9 cellular contexts compared by ENCODE assay signal in the genomic region with DNA sequence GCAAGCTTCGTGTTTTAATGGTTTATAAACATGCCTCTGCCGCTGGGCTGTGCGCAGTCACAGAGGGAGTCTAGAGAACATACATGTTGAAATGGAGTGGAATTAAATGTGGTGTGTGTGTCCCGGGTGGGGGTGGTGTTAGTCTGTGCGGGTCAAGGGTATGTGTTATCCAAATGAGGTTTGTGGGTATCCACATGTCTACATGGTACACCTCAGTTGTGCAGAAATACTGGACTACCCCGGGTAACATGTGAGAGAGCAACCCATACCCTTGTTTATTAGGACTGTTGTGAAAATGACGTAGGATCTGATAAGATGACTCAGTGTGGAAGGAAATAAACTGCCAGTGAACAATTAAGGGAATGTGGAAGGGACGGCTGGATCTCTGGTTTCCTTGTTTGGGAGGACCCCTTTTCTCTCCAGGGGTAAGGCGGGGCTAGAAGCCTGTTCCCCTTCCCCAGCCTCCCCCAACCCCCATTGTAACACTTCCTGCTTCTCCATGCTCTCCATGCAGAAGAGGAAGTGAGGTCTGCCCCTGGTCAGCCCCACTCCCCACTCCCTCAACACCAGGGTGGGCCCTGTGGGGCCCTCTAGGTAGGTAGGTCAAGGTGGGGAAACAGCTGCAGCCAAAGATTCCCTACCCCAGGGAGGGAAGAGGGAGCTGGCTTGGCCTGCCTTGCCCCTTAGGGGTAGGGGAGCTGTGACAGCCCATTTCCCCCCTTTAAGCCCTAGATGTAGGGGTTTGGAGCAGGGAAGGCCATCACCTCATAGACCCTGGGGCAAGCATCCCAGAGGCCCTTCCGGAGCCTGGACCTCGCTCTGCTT. TPM values are rescaled to one million over a fixed set of nuclear protein-coding genes. Genes with fewer than 3 reads are reported as not detected.
DNase-seq lines count a peak whose midpoint lies in the region; ATAC-seq, FAIRE-seq and TF ChIP-seq lines count a peak whose summit lies in the region.
"Had no signal": no experiment of that assay in that cellular context is flagged by ENCODE, and none has a peak within 500 bp of the region (broad histone marks: within the 10 kb centered on the region; RNA-seq: fewer than 3 reads in every experiment).

No MANE protein-coding gene starts in this region.

- no peaks in the 10 kb centered on the region for H3K9me3 Mint-ChIP-seq in HFFc6
- no peaks in the 10 kb centered on the region for H3K9me3 Mint-ChIP-seq in immature natural killer cell

- TF ChIP-seq CTCF in HFFc6 (IDR thresholded peaks at IDR 0.05) (no peak), foreskin fibroblast (IDR thresholded peaks at IDR 0.05; ENCODE audit: low read depth, low read length) (no peak)

- H3K27me3 ChIP-seq in small intestine (ENCODE audit: control insufficient read depth in 2 of 2, insufficient read depth in 2 of 2, low read length in 2 of 2) = no peaks in the 10 kb centered on the region

- peak overlapping the region; percentile 67 to 97 for H3K27ac ChIP-seq in small intestine (ENCODE audit: low read depth in 1 of 2, low read length in 1 of 2)

- no peak for ATAC-seq in HG02759 (IDR thresholded peaks at IDR 0.05; ENCODE audit: unreplicated experiment)
- ATAC-seq in GM19395 (IDR thresholded peaks at IDR 0.05; ENCODE audit: unreplicated experiment) = no peak

- 15 to 51% (median 39%) methylated on average over 11 of the region's 11 CpGs for WGBS in small intestine, 3 donors

- peaks cover 6 to 21% of the 10 kb centered on the region in 2 donors for H3K36me3 ChIP-seq in small intestine (ENCODE audit: control insufficient read depth in 2 of 2, insufficient read depth in 2 of 2, low read length in 2 of 2)

- H3K4me3 ChIP-seq in foreskin fibroblast (ENCODE audit: low read depth in 1 of 2, low read length in 2 of 2) (no peak overlapping the region), small intestine (ENCODE audit: low read depth in 1 of 2, low read length in 2 of 2) (peak overlapping the region; percentile 48 to 57)

- H3K9me3 ChIP-seq in small intestine (ENCODE audit: control insufficient read depth, low read depth) = no peaks in the 10 kb centered on the region

- H3K27me3 Mint-ChIP-seq in HFFc6 (ENCODE audit: insufficient read depth) (peaks cover 1% of the 10 kb centered on the region), immature natural killer cell (ENCODE audit: low read depth in 3 of 3) (no peaks in the 10 kb centered on the region)

- TF ChIP-seq POLR2A in H54 (IDR thresholded peaks at IDR 0.05; ENCODE audit: low read depth, low read length) = no peak

- FAIRE-seq in small intestine (lab: Jason Lieb, UNC) (no peak), H54 (lab: Jason Lieb, UNC) (no peak)

- no peak overlapping the region for H3K4me3 Mint-ChIP-seq in HFFc6
- H3K4me3 Mint-ChIP-seq in immature natural killer cell = no peak overlapping the region

- H3K4me1 Mint-ChIP-seq in HFFc6 (ENCODE audit: low read depth) (peaks cover 8% of the 10 kb centered on the region), immature natural killer cell (no peaks in the 10 kb centered on the region)

- H3K27ac Mint-ChIP-seq in HFFc6 (peak overlapping the region; percentile 70), immature natural killer cell (no peak overlapping the region)

- peak; percentile 56 for DNase-seq in HFFc6
- peak; percentile 73 for DNase-seq in SW480 (ENCODE audit: low spot score)
- DNase-seq in foreskin fibroblast = peak; percentile 30 to 54
- DNase-seq in small intestine = peak; percentile 89
- DNase-seq in immature natural killer cell = no peak
- DNase-seq in H54 (ENCODE audit: insufficient read length, low spot score) = no peak

- peaks cover 2 to 11% of the 10 kb centered on the region in 2 donors for H3K4me1 ChIP-seq in small intestine (ENCODE audit: control insufficient read depth in 2 of 2, insufficient read depth in 1 of 2, low read depth in 1 of 2, low read length in 1 of 2)

- H3K36me3 Mint-ChIP-seq in HFFc6 (ENCODE audit: low read depth) = no peaks in the 10 kb centered on the region
- H3K36me3 Mint-ChIP-seq in immature natural killer cell = no peaks in the 10 kb centered on the region

RNA-seq across cellular contexts. Expression of gene EPS8L3, which starts 0.7 kb away (rescaled TPM):
- not detected for total RNA-seq in HFFc6 (2021; fragmentation: NEBNext Ultra II Directional; extraction: Animal tissue kit (Norgen Biotek cat#: 25700))
- polyA plus RNA-seq in small intestine (100 to 1,000 TPM; 167 to 736 (median 425) TPM), immature natural killer cell (under 1 TPM in 2 of 3 donors, not detected in 1; 0.09 to 0.13 TPM)
- total RNA-seq: urinary bladder had no signal

RNA-seq across cellular contexts. Expression of gene GSTM3, which starts 22.2 kb away (rescaled TPM):
- 10 to 100 TPM; 36.9 to 51.3 (median 43.6) TPM for total RNA-seq in HFFc6 (2021; fragmentation: NEBNext Ultra II Directional; extraction: Animal tissue kit (Norgen Biotek cat#: 25700))
- 100 to 1,000 TPM in 1 of 3 donors, 10 to 100 TPM in 2; 71.6 to 169 (median 88.2) TPM for polyA plus RNA-seq in small intestine
- 1 to 10 TPM; 1.1 to 7.1 (median 5.9) TPM for polyA plus RNA-seq in immature natural killer cell

RNA-seq across cellular contexts. Expression of gene GSTM5, which starts 51.0 kb away (rescaled TPM):
- total RNA-seq in HFFc6 (2021; fragmentation: NEBNext Ultra II Directional; extraction: Animal tissue kit (Norgen Biotek cat#: 25700)) = 1 to 10 TPM; 4.3 to 7.1 (median 5.5) TPM
- 1 to 10 TPM in 2 of 3 donors, not detected in 1; 1.1 to 3.0 TPM for polyA plus RNA-seq in small intestine
- under 1 TPM in 1 of 3 donors, not detected in 2; 0.23 TPM for polyA plus RNA-seq in immature natural killer cell

Comparison
In these comparisons a context has a peak if more than half of its experiments do, and no peak if none do; other contexts are left out.
1. DNase-seq: peak in HFFc6 (single experiment), SW480 (single experiment), foreskin fibroblast (2 of 2) and small intestine (single experiment); none in immature natural killer cell (0 of 3) and H54 (single experiment).
2. H3K4me3 ChIP-seq: peak in small intestine (2 of 2); none in foreskin fibroblast (0 of 2).
3. RNA of gene EPS8L3, which starts 0.7 kb away (polyA plus RNA-seq): 167 to 736 TPM in small intestine; 0.09 to 0.13 TPM in immature natural killer cell; every median in the first group is over 100 times any median in the second.
4. RNA of gene GSTM3, which starts 22.2 kb away (polyA plus RNA-seq): 71.6 to 169 TPM in small intestine; 1.1 to 7.1 TPM in immature natural killer cell; every median in the first group is over 4 times any median in the second.